ENCODE assay signal across 11 cellular contexts in the genomic region with DNA sequence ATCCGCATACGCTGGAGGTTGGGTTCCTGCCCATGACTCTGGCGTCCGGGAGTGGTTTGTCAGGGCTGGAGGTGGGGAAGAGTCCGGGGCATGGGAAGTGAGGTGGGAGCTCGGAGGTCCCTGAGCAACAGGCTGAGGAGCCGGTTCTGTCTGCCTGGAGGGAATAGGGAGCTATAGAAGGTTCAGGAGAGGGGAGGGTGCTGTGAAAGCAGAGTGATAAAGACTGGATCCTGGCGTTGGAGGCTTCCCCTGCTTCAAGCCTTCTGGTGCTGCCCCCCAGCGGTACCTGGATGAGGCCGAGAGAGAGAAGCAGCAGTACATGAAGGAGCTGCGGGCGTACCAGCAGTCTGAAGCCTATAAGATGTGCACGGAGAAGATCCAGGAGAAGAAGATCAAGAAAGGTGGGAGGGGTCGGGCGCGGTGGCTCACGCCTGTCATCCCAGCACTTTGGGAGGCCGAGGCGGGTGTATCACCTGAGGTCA. TPM values are rescaled to one million over a fixed set of nuclear protein-coding genes. Genes with fewer than 3 reads are reported as not detected.
DNase-seq lines count a peak whose midpoint lies in the region; ATAC-seq and TF ChIP-seq lines count a peak whose summit lies in the region.
"Had no signal": no experiment of that assay in that cellular context is flagged by ENCODE, and none has a peak within 500 bp of the region (broad histone marks: within the 10 kb centered on the region; RNA-seq: fewer than 3 reads in every experiment).

No MANE protein-coding gene starts in this region.

- peak; percentile 36 for DNase-seq in activated naive CD8-positive, alpha-beta T cell treated with anti-CD3 and anti-CD28 coated beads, Interleukin-2, amount 10 ng/mL, durations not matched to agents 7 days and 5 days
- no peak for DNase-seq in activated naive CD8-positive, alpha-beta T cell treated with anti-CD3 and anti-CD28 coated beads for 36 hours
- DNase-seq in choroid plexus epithelial cell (ENCODE audit: low read depth) (peak; percentile 68), esophagus muscularis mucosa (ENCODE audit: extremely low spot score) (no peak), HK-2 (ENCODE audit: unreplicated experiment) (no peak)
- no peak for DNase-seq in stimulated activated effector memory CD8-positive, alpha-beta T cell treated with anti-CD3 and anti-CD28 coated beads, Interleukin-12 subunit alpha, Interleukin-12 subunit beta, amount 100 ng/mL, for 72 hours (ENCODE audit: low spot score in 2 of 2)
- DNase-seq: DMS79 treated with DMSO at 0.1 percent for 48 hours had no signal

- peaks cover 10% of the 10 kb centered on the region for H3K4me1 ChIP-seq in OCI-LY3 (ENCODE audit: low read length)
- H3K4me1 ChIP-seq in esophagus muscularis mucosa, result peaks cover 21 to 74% (median 59%) of the 10 kb centered on the region in 4 donors

- peaks cover 9% of the 10 kb centered on the region for H3K4me1 Mint-ChIP-seq in activated naive CD8-positive, alpha-beta T cell treated with anti-CD3 and anti-CD28 coated beads, Interleukin-2, amount 10 ng/mL, durations not matched to agents 7 days and 5 days
- H3K4me1 Mint-ChIP-seq in activated naive CD8-positive, alpha-beta T cell treated with anti-CD3 and anti-CD28 coated beads for 36 hours, result peaks cover 7% of the 10 kb centered on the region
- H3K4me1 Mint-ChIP-seq in stimulated activated effector memory CD8-positive, alpha-beta T cell treated with anti-CD3 and anti-CD28 coated beads, Interleukin-12 subunit alpha, Interleukin-12 subunit beta, amount 100 ng/mL, for 72 hours, result peaks cover 25% of the 10 kb centered on the region

- H3K27ac ChIP-seq in OCI-LY3 (ENCODE audit: low read length), result no peak overlapping the region
- H3K27ac ChIP-seq in esophagus muscularis mucosa (replicated peaks in 1 of 4), result peak overlapping the region in 1 of 4 donors; percentile 80
- H3K27ac ChIP-seq: SK-N-MC had no signal

- H3K36me3 Mint-ChIP-seq in activated naive CD8-positive, alpha-beta T cell treated with anti-CD3 and anti-CD28 coated beads, Interleukin-2, amount 10 ng/mL, durations not matched to agents 7 days and 5 days, result peaks cover 2% of the 10 kb centered on the region
- peaks cover 11% of the 10 kb centered on the region for H3K36me3 Mint-ChIP-seq in activated naive CD8-positive, alpha-beta T cell treated with anti-CD3 and anti-CD28 coated beads for 36 hours
- H3K36me3 Mint-ChIP-seq in stimulated activated effector memory CD8-positive, alpha-beta T cell treated with anti-CD3 and anti-CD28 coated beads, Interleukin-12 subunit alpha, Interleukin-12 subunit beta, amount 100 ng/mL, for 72 hours, result peaks cover 19% of the 10 kb centered on the region

- no peak overlapping the region for H3K4me2 ChIP-seq in OCI-LY3 (ENCODE audit: low read length)

- no peaks in the 10 kb centered on the region for H3K9me3 Mint-ChIP-seq in activated naive CD8-positive, alpha-beta T cell treated with anti-CD3 and anti-CD28 coated beads, Interleukin-2, amount 10 ng/mL, durations not matched to agents 7 days and 5 days
- H3K9me3 Mint-ChIP-seq in activated naive CD8-positive, alpha-beta T cell treated with anti-CD3 and anti-CD28 coated beads for 36 hours, result no peaks in the 10 kb centered on the region
- H3K9me3 Mint-ChIP-seq in stimulated activated effector memory CD8-positive, alpha-beta T cell treated with anti-CD3 and anti-CD28 coated beads, Interleukin-12 subunit alpha, Interleukin-12 subunit beta, amount 100 ng/mL, for 72 hours, result no peaks in the 10 kb centered on the region
- H3K9me3 Mint-ChIP-seq: dendritic cell treated with granulocyte-macrophage colony-stimulating factor and Interleukin-4, amounts not matched to agents 40 ng/mL and 50 ng/mL, for 4 days had no signal

- peaks cover 8% of the 10 kb centered on the region; the same call in 1 of the 2 replicates for H3K79me2 ChIP-seq in OCI-LY3 (ENCODE audit: low read length)

- H3K4me3 ChIP-seq in OCI-LY3 (ENCODE audit: low read length) (no peak overlapping the region), choroid plexus epithelial cell (ENCODE audit: low read depth, low read length) (no peak overlapping the region), esophagus muscularis mucosa (no peak overlapping the region)
- H3K4me3 ChIP-seq: SK-N-MC had no signal

- no peak overlapping the region for H2AFZ ChIP-seq in OCI-LY3 (ENCODE audit: low read depth, low read length)

- intact Hi-C loops in esophagus muscularis mucosa (cut with DNase I), result loop anchor here (5.0 kb wide), 1 partner anchor 42 kb away; no protein-coding TSS in a partner anchor

- H4K20me1 ChIP-seq in OCI-LY3 (ENCODE audit: insufficient read depth, low read length), result peaks cover 5% of the 10 kb centered on the region; the same call in 1 of the 2 replicates

- no peak for TF ChIP-seq EP300 in esophagus muscularis mucosa (IDR thresholded peaks at IDR 0.05)

- no peak for TF ChIP-seq POLR2A in esophagus muscularis mucosa (IDR thresholded peaks at IDR 0.05; ENCODE audit: low read depth)

- 89% methylated on average over 19 of the region's 19 CpGs for WGBS in esophagus muscularis mucosa

- POLR2A ChIA-PET in activated naive CD8-positive, alpha-beta T cell treated with anti-CD3 and anti-CD28 coated beads, Interleukin-2, amount 10 ng/mL, durations not matched to agents 7 days and 5 days (lab: Charles Lee), result interaction anchor here (0.7 to 1.3 kb wide), 4 partner anchors 21 to 1392 kb away, joined by 3 to 5 read pairs (median 4); a partner anchor contains a TSS

- no peaks in the 10 kb centered on the region for H3K27me3 Mint-ChIP-seq in activated naive CD8-positive, alpha-beta T cell treated with anti-CD3 and anti-CD28 coated beads, Interleukin-2, amount 10 ng/mL, durations not matched to agents 7 days and 5 days
- H3K27me3 Mint-ChIP-seq in activated naive CD8-positive, alpha-beta T cell treated with anti-CD3 and anti-CD28 coated beads for 36 hours, result no peaks in the 10 kb centered on the region
- H3K27me3 Mint-ChIP-seq: dendritic cell treated with granulocyte-macrophage colony-stimulating factor and Interleukin-4, amounts not matched to agents 40 ng/mL and 50 ng/mL, for 4 days had no signal

- ATAC-seq in activated naive CD8-positive, alpha-beta T cell treated with anti-CD3 and anti-CD28 coated beads, Interleukin-2, amount 10 ng/mL, durations not matched to agents 7 days and 5 days (ENCODE audit: low read depth), result no peak
- ATAC-seq in stimulated activated effector memory CD8-positive, alpha-beta T cell treated with anti-CD3 and anti-CD28 coated beads, Interleukin-12 subunit alpha, Interleukin-12 subunit beta, amount 100 ng/mL, for 72 hours, result no peak
- ATAC-seq in HG02852 (IDR thresholded peaks at IDR 0.05; ENCODE audit: unreplicated experiment), result no peak

- H3K36me3 ChIP-seq in OCI-LY3 (replicated peaks; ENCODE audit: low read depth, low read length) (peaks cover 11% of the 10 kb centered on the region), esophagus muscularis mucosa (peaks cover 5 to 14% (median 12%) of the 10 kb centered on the region in 4 donors)

- no peaks in the 10 kb centered on the region for H3K27me3 ChIP-seq in OCI-LY3 (ENCODE audit: low read depth, low read length)
- H3K27me3 ChIP-seq in esophagus muscularis mucosa, result no peaks in the 10 kb centered on the region

- TF ChIP-seq CTCF in OCI-LY3 (IDR thresholded peaks at IDR 0.05; ENCODE audit: low read depth, low read length), result peak; percentile 64
- TF ChIP-seq CTCF in choroid plexus epithelial cell (conservative IDR thresholded peaks at IDR 0.05; ENCODE audit: low read depth, low read length), result peak; percentile 59
- TF ChIP-seq CTCF in esophagus muscularis mucosa (IDR thresholded peaks at IDR 0.05), result peak in 1 of 3 experiments; percentile 27

- H3K9me3 ChIP-seq in OCI-LY3 (ENCODE audit: insufficient read depth, low read length), result no peaks in the 10 kb centered on the region
- no peaks in the 10 kb centered on the region for H3K9me3 ChIP-seq in esophagus muscularis mucosa

- no peak overlapping the region for H3K27ac Mint-ChIP-seq in activated naive CD8-positive, alpha-beta T cell treated with anti-CD3 and anti-CD28 coated beads, Interleukin-2, amount 10 ng/mL, durations not matched to agents 7 days and 5 days
- no peak overlapping the region for H3K27ac Mint-ChIP-seq in activated naive CD8-positive, alpha-beta T cell treated with anti-CD3 and anti-CD28 coated beads for 36 hours
- no peak overlapping the region for H3K27ac Mint-ChIP-seq in stimulated activated effector memory CD8-positive, alpha-beta T cell treated with anti-CD3 and anti-CD28 coated beads, Interleukin-12 subunit alpha, Interleukin-12 subunit beta, amount 100 ng/mL, for 72 hours
- H3K27ac Mint-ChIP-seq: dendritic cell treated with granulocyte-macrophage colony-stimulating factor and Interleukin-4, amounts not matched to agents 40 ng/mL and 50 ng/mL, for 4 days had no signal

- no peak overlapping the region for H3K4me3 Mint-ChIP-seq in activated naive CD8-positive, alpha-beta T cell treated with anti-CD3 and anti-CD28 coated beads, Interleukin-2, amount 10 ng/mL, durations not matched to agents 7 days and 5 days
- H3K4me3 Mint-ChIP-seq in activated naive CD8-positive, alpha-beta T cell treated with anti-CD3 and anti-CD28 coated beads for 36 hours, result no peak overlapping the region
- peak overlapping the region; percentile 71 for H3K4me3 Mint-ChIP-seq in stimulated activated effector memory CD8-positive, alpha-beta T cell treated with anti-CD3 and anti-CD28 coated beads, Interleukin-12 subunit alpha, Interleukin-12 subunit beta, amount 100 ng/mL, for 72 hours
- H3K4me3 Mint-ChIP-seq: dendritic cell treated with granulocyte-macrophage colony-stimulating factor and Interleukin-4, amounts not matched to agents 40 ng/mL and 50 ng/mL, for 4 days had no signal

- no peak overlapping the region for H3K9ac ChIP-seq in OCI-LY3 (ENCODE audit: low read length)

RNA-seq across cellular contexts. Expression of a gene that starts 2.6 kb away (rescaled TPM):
- total RNA-seq in activated naive CD8-positive, alpha-beta T cell treated with anti-CD3 and anti-CD28 coated beads, Interleukin-2, amount 10 ng/mL, durations not matched to agents 7 days and 5 days, result 10 to 100 TPM; 58.5 to 59.5 TPM
- total RNA-seq in activated naive CD8-positive, alpha-beta T cell treated with anti-CD3 and anti-CD28 coated beads for 36 hours, result 10 to 100 TPM; 37.1 to 41.6 TPM
- 100 to 1,000 TPM; 136 to 202 (median 161) TPM for total RNA-seq in esophagus muscularis mucosa

RNA-seq across cellular contexts. Expression of a gene that starts 10.0 kb away (rescaled TPM):
- total RNA-seq in activated naive CD8-positive, alpha-beta T cell treated with anti-CD3 and anti-CD28 coated beads, Interleukin-2, amount 10 ng/mL, durations not matched to agents 7 days and 5 days, result 1 to 10 TPM; 1.4 to 1.5 TPM
- total RNA-seq in activated naive CD8-positive, alpha-beta T cell treated with anti-CD3 and anti-CD28 coated beads for 36 hours, result under 1 TPM; 0.32 to 0.43 TPM
- total RNA-seq in esophagus muscularis mucosa, result 10 to 100 TPM in 1 of 4 donors, 1 to 10 TPM in 3; 4.1 to 17.5 (median 4.9) TPM

RNA-seq across cellular contexts. Expression of a gene that starts 17.9 kb away (rescaled TPM):
- 10 to 100 TPM; 84.5 to 90.8 TPM for total RNA-seq in activated naive CD8-positive, alpha-beta T cell treated with anti-CD3 and anti-CD28 coated beads, Interleukin-2, amount 10 ng/mL, durations not matched to agents 7 days and 5 days
- total RNA-seq in activated naive CD8-positive, alpha-beta T cell treated with anti-CD3 and anti-CD28 coated beads for 36 hours, result 10 to 100 TPM; 73.2 to 76.1 TPM
- 10 to 100 TPM; 28.2 to 87.0 (median 62.4) TPM for total RNA-seq in esophagus muscularis mucosa

RNA-seq across cellular contexts. Expression of a gene that starts 31.4 kb away (rescaled TPM):
- 1 to 10 TPM; 1.7 to 2.1 TPM for total RNA-seq in activated naive CD8-positive, alpha-beta T cell treated with anti-CD3 and anti-CD28 coated beads, Interleukin-2, amount 10 ng/mL, durations not matched to agents 7 days and 5 days
- 1 to 10 TPM; 2.8 to 3.1 TPM for total RNA-seq in activated naive CD8-positive, alpha-beta T cell treated with anti-CD3 and anti-CD28 coated beads for 36 hours
- 10 to 100 TPM in 1 of 4 donors, 1 to 10 TPM in 3; 4.8 to 17.2 (median 7.7) TPM for total RNA-seq in esophagus muscularis mucosa

RNA-seq across cellular contexts. Expression of a gene that starts 36.3 kb away (rescaled TPM):
- 10 to 100 TPM; 11.4 to 13.9 TPM for total RNA-seq in activated naive CD8-positive, alpha-beta T cell treated with anti-CD3 and anti-CD28 coated beads, Interleukin-2, amount 10 ng/mL, durations not matched to agents 7 days and 5 days
- 1 to 10 TPM; 1.2 to 2.2 TPM for total RNA-seq in activated naive CD8-positive, alpha-beta T cell treated with anti-CD3 and anti-CD28 coated beads for 36 hours
- not detected for total RNA-seq in esophagus muscularis mucosa

Comparison
In these comparisons a context has a peak if more than half of its experiments do, and no peak if none do; other contexts are left out.
1. DNase-seq: peak in activated naive CD8-positive, alpha-beta T cell treated with anti-CD3 and anti-CD28 coated beads, Interleukin-2, amount 10 ng/mL, durations not matched to agents 7 days and 5 days (single experiment) and choroid plexus epithelial cell (single experiment); none in activated naive CD8-positive, alpha-beta T cell treated with anti-CD3 and anti-CD28 coated beads for 36 hours (single experiment), stimulated activated effector memory CD8-positive, alpha-beta T cell treated with anti-CD3 and anti-CD28 coated beads, Interleukin-12 subunit alpha, Interleukin-12 subunit beta, amount 100 ng/mL, for 72 hours (0 of 2), esophagus muscularis mucosa (single experiment) and HK-2 (single experiment).